8 cellular contexts compared by ENCODE assay signal in the genomic region with DNA sequence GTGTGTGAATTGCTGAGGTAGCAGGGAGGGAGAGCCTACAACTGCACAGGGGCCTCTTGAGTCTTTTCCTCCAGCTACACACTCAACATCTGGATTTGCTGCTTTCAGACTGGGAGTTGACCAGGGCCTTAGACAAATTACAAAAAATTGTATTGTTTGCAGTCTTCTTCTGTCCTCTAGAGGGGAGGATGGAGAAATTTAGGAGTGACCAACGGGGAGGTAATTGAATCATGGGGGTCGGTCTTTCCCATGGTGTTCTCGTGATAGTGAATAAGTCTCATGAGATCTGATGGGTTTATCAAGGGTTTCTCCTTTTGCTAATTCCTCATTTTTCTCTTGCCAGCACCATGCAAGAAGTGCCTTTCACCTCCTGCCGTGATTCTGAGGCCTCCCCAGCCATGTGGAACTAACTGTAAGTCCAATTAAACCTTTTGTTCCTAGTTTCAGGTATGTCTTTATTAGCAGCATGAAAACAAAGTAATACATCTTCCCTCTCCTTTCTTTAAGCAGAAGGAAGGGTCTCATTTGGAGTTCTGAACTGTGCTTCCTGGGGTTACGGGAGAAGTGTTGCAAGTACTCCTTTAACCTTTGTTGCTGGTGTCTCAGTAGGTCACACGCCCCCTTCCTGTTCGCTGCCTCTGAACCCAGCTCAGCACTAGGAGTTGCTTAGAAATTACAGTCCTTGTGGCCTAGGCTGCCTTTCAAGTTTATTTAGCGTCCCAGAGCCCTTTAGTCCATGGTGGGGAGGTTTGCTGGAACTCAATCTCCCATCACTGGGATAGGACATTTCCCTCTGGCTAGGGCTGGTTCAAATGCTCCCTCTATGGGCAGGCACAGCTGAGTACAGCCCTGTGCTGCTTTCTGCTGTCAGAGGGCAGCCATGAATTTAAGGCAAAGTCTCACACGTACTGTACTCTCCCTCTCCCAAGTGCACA. TPM values are rescaled to one million over a fixed set of nuclear protein-coding genes. Genes with fewer than 3 reads are reported as not detected.
DNase-seq lines count a peak whose midpoint lies in the region; ATAC-seq and TF ChIP-seq lines count a peak whose summit lies in the region.
"Had no signal": no experiment of that assay in that cellular context is flagged by ENCODE, and none has a peak within 500 bp of the region (broad histone marks: within the 10 kb centered on the region; RNA-seq: fewer than 3 reads in every experiment).

No MANE protein-coding gene starts in this region.

- CTCF ChIA-PET in GM10248 (lab: Yijun Ruan, JAX) (interaction anchor here (0.7 to 2.7 kb wide), 6 partner anchors 12 to 230 kb away, joined by 3 to 13 read pairs (median 4); no protein-coding TSS in a partner anchor), HEK293T (lab: Yijun Ruan, JAX) (no interaction called here)

- H3K36me3 Mint-ChIP-seq in activated T-helper 17 cell treated with anti-CD3 and anti-CD28 coated beads, Interleukin-2, amount 50 U/mL, for 72 hours (ENCODE audit: low read depth) = no peaks in the 10 kb centered on the region
- no peaks in the 10 kb centered on the region for H3K36me3 Mint-ChIP-seq in natural killer cell treated with Interleukin-12 subunit alpha and Interleukin-12 subunit beta and Interleukin-15 and Interleukin-18, amount 100 ng/mL, for 72 hours

- no peak overlapping the region for H3K4me3 Mint-ChIP-seq in activated T-helper 17 cell treated with anti-CD3 and anti-CD28 coated beads, Interleukin-2, amount 50 U/mL, for 72 hours
- H3K4me3 Mint-ChIP-seq in natural killer cell treated with Interleukin-12 subunit alpha and Interleukin-12 subunit beta and Interleukin-15 and Interleukin-18, amount 100 ng/mL, for 72 hours = no peak overlapping the region

- TF ChIP-seq CTCF in GM10248 (IDR thresholded peaks at IDR 0.05; ENCODE audit: control extremely low read depth, extremely low read depth, low read depth, missing control alignments) = peak; percentile 44

- H3K27me3 Mint-ChIP-seq in activated T-helper 17 cell treated with anti-CD3 and anti-CD28 coated beads, Interleukin-2, amount 50 U/mL, for 72 hours = peaks cover 13% of the 10 kb centered on the region
- peaks cover 16 to 21% of the 10 kb centered on the region in 2 donors for H3K27me3 Mint-ChIP-seq in natural killer cell treated with Interleukin-12 subunit alpha and Interleukin-12 subunit beta and Interleukin-15 and Interleukin-18, amount 100 ng/mL, for 72 hours

- peak; percentile 57 for ATAC-seq in activated T-helper 17 cell treated with anti-CD3 and anti-CD28 coated beads, Interleukin-2, amount 50 U/mL, for 72 hours (replicated peaks)
- peak; percentile 36 to 60 for ATAC-seq in natural killer cell treated with Interleukin-12 subunit alpha and Interleukin-12 subunit beta and Interleukin-15 and Interleukin-18, amount 100 ng/mL, for 72 hours

- H3K27ac Mint-ChIP-seq in activated T-helper 17 cell treated with anti-CD3 and anti-CD28 coated beads, Interleukin-2, amount 50 U/mL, for 72 hours = no peak overlapping the region
- no peak overlapping the region for H3K27ac Mint-ChIP-seq in natural killer cell treated with Interleukin-12 subunit alpha and Interleukin-12 subunit beta and Interleukin-15 and Interleukin-18, amount 100 ng/mL, for 72 hours

- no peaks in the 10 kb centered on the region for H3K4me1 Mint-ChIP-seq in activated T-helper 17 cell treated with anti-CD3 and anti-CD28 coated beads, Interleukin-2, amount 50 U/mL, for 72 hours
- H3K4me1 Mint-ChIP-seq in natural killer cell treated with Interleukin-12 subunit alpha and Interleukin-12 subunit beta and Interleukin-15 and Interleukin-18, amount 100 ng/mL, for 72 hours (ENCODE audit: low read depth in 2 of 2) = no peaks in the 10 kb centered on the region

- H3K9me3 Mint-ChIP-seq in activated T-helper 17 cell treated with anti-CD3 and anti-CD28 coated beads, Interleukin-2, amount 50 U/mL, for 72 hours = no peaks in the 10 kb centered on the region
- H3K9me3 Mint-ChIP-seq in natural killer cell treated with Interleukin-12 subunit alpha and Interleukin-12 subunit beta and Interleukin-15 and Interleukin-18, amount 100 ng/mL, for 72 hours = no peaks in the 10 kb centered on the region

- DNase-seq in GM10248 (ENCODE audit: extremely low spot score) (no peak), HEK293T (ENCODE audit: extremely low spot score) (peak; percentile 31), dedifferentiated amniotic fluid mesenchymal stem cell (ENCODE audit: extremely low spot score) (no peak), NCI-H1694 (lab: John Stamatoyannopoulos, UW) (no peak), activated gamma-delta T cell treated with Interleukin-2 at 50 U/mL for 16 hours (no peak)
- no peak for DNase-seq in natural killer cell treated with Interleukin-12 subunit alpha and Interleukin-12 subunit beta and Interleukin-15 and Interleukin-18, amount 100 ng/mL, for 72 hours (ENCODE audit: low spot score)

- POLR2A ChIA-PET in GM10248 (lab: Yijun Ruan, JAX) (no interaction called here), HEK293T (lab: Yijun Ruan, JAX) (no interaction called here)

TF ChIP-seq in HEK293T, 16 proteins besides CTCF, POLR2A, EP300 and RAD21:
- TF ChIP-seq HDGF (IDR thresholded peaks at IDR 0.05; ENCODE audit: borderline replicate concordance) = no peak
- no peak for TF ChIP-seq SP1 (IDR thresholded peaks at IDR 0.05)
- no peak for TF ChIP-seq NFRKB (IDR thresholded peaks at IDR 0.05)
- TF ChIP-seq L3MBTL2 (conservative IDR thresholded peaks at IDR 0.05) = no peak
- TF ChIP-seq SUZ12 (IDR thresholded peaks at IDR 0.05) = no peak
- no peak for TF ChIP-seq LEF1 (IDR thresholded peaks at IDR 0.05; ENCODE audit: borderline replicate concordance)
- no peak for TF ChIP-seq ZNF384 (IDR thresholded peaks at IDR 0.05)
- no peak for TF ChIP-seq ARNT (IDR thresholded peaks at IDR 0.05)
- no peak for TF ChIP-seq FOXM1 (IDR thresholded peaks at IDR 0.05; ENCODE audit: borderline replicate concordance)
- no peak for TF ChIP-seq TARDBP (IDR thresholded peaks at IDR 0.05)
- TF ChIP-seq PKNOX1 (IDR thresholded peaks at IDR 0.05) = no peak
- TF ChIP-seq BHLHE40 (IDR thresholded peaks at IDR 0.05; ENCODE audit: borderline replicate concordance) = no peak
- TF ChIP-seq FOXK2 (IDR thresholded peaks at IDR 0.05) = no peak
- TF ChIP-seq ELF4 (IDR thresholded peaks at IDR 0.05) = no peak
TF ChIP-seq in HEK293T: peak in this region for 0.

RNA-seq across cellular contexts. Expression of gene IFNA8, which starts 4.4 kb away (rescaled TPM):
- not detected for total RNA-seq in activated T-helper 17 cell treated with anti-CD3 and anti-CD28 coated beads, Interleukin-2, amount 50 U/mL, for 72 hours
- not detected for total RNA-seq in natural killer cell treated with Interleukin-12 subunit alpha and Interleukin-12 subunit beta and Interleukin-15 and Interleukin-18, amount 100 ng/mL, for 72 hours
- total RNA-seq: T-helper 1 cell treated with Interleukin-12 subunit alpha and Interleukin-12 subunit beta and Interleukin-4 antibody, amounts not matched to agents 30 ng/mL and 1 ng/mL, for 36 hours had no signal

RNA-seq across cellular contexts. Expression of gene IFNA1, which starts 26.9 kb away (rescaled TPM):
- not detected for total RNA-seq in activated T-helper 17 cell treated with anti-CD3 and anti-CD28 coated beads, Interleukin-2, amount 50 U/mL, for 72 hours
- total RNA-seq in natural killer cell treated with Interleukin-12 subunit alpha and Interleukin-12 subunit beta and Interleukin-15 and Interleukin-18, amount 100 ng/mL, for 72 hours = not detected
- total RNA-seq: T-helper 1 cell treated with Interleukin-12 subunit alpha and Interleukin-12 subunit beta and Interleukin-4 antibody, amounts not matched to agents 30 ng/mL and 1 ng/mL, for 36 hours had no signal

RNA-seq across cellular contexts. Expression of gene IFNA2, which starts 28.2 kb away (rescaled TPM):
- not detected for total RNA-seq in activated T-helper 17 cell treated with anti-CD3 and anti-CD28 coated beads, Interleukin-2, amount 50 U/mL, for 72 hours
- not detected for total RNA-seq in natural killer cell treated with Interleukin-12 subunit alpha and Interleukin-12 subunit beta and Interleukin-15 and Interleukin-18, amount 100 ng/mL, for 72 hours
- total RNA-seq: T-helper 1 cell treated with Interleukin-12 subunit alpha and Interleukin-12 subunit beta and Interleukin-4 antibody, amounts not matched to agents 30 ng/mL and 1 ng/mL, for 36 hours had no signal

RNA-seq across cellular contexts. Expression of gene IFNA13, which starts 45.5 kb away (rescaled TPM):
- total RNA-seq in activated T-helper 17 cell treated with anti-CD3 and anti-CD28 coated beads, Interleukin-2, amount 50 U/mL, for 72 hours = not detected
- total RNA-seq in natural killer cell treated with Interleukin-12 subunit alpha and Interleukin-12 subunit beta and Interleukin-15 and Interleukin-18, amount 100 ng/mL, for 72 hours = not detected
- total RNA-seq: T-helper 1 cell treated with Interleukin-12 subunit alpha and Interleukin-12 subunit beta and Interleukin-4 antibody, amounts not matched to agents 30 ng/mL and 1 ng/mL, for 36 hours had no signal
